In genomic region chr10:129605986-129606518, GRCh38 we compare ENCODE assay signal across 10 cellular contexts.
DNase-seq lines count a peak whose midpoint lies in the region; ATAC-seq and TF ChIP-seq lines count a peak whose summit lies in the region.
"Had no signal": no experiment of that assay in that cellular context is flagged by ENCODE, and none has a peak within 500 bp of the region (broad histone marks: within the 10 kb centered on the region; RNA-seq: fewer than 3 reads in every experiment).

No MANE protein-coding gene starts in this region.

- H4K20me1 ChIP-seq in osteoblast (ENCODE audit: insufficient read depth, low read length), result no peaks in the 10 kb centered on the region

- H3K27me3 Mint-ChIP-seq in T-helper 17 cell, result no peaks in the 10 kb centered on the region

- no peaks in the 10 kb centered on the region for H3K27me3 ChIP-seq in osteoblast (ENCODE audit: insufficient read depth, low read length)

- H3K4me1 Mint-ChIP-seq in T-helper 17 cell, result peaks cover 3% of the 10 kb centered on the region

- no peak overlapping the region for H3K4me3 Mint-ChIP-seq in T-helper 17 cell

- H3K36me3 ChIP-seq in osteoblast (ENCODE audit: insufficient read depth, low read length), result no peaks in the 10 kb centered on the region
- H3K36me3 ChIP-seq: prostate gland had no signal

- TF ChIP-seq CTCF in osteoblast (IDR thresholded peaks at IDR 0.05; ENCODE audit: extremely low read depth, low read depth, low read length), result no peak

- H3K4me1 ChIP-seq in osteoblast (ENCODE audit: insufficient read depth, low read length), result no peaks in the 10 kb centered on the region
- H3K4me1 ChIP-seq: prostate gland had no signal

- DNase-seq in T-helper 17 cell (no peak), osteoblast (ENCODE audit: insufficient read length, low spot score, missing footprints) (no peak), activated T-cell treated with anti-CD3 and anti-CD28 coated beads for 4 hours (no peak), NCI-H446 treated with DMSO at 0.1 percent for 48 hours (lab: John Stamatoyannopoulos, UW) (no peak), inferior parietal cortex (ENCODE audit: extremely low spot score) (no peak)
- DNase-seq in stimulated activated CD4-positive, alpha-beta T cell treated with anti-CD3 and anti-CD28 coated beads, Interleukin-1b, Interleukin-23, amount 100 ng/mL, for 48 hours, result no peak

- H3K4me3 ChIP-seq in osteoblast (ENCODE audit: insufficient read depth, low read length), result peak overlapping the region; percentile 15
- H3K4me3 ChIP-seq: prostate gland had no signal

- H3K27ac ChIP-seq in osteoblast (ENCODE audit: low read depth, low read length), result no peak overlapping the region
- H3K27ac ChIP-seq: epithelial cell of prostate, prostate gland had no signal

- peak overlapping the region; percentile 0 for H2AFZ ChIP-seq in osteoblast (ENCODE audit: low read length)

- H3K27ac Mint-ChIP-seq in T-helper 17 cell, result peak overlapping the region; percentile 16

- peaks cover 6% of the 10 kb centered on the region for H3K36me3 Mint-ChIP-seq in T-helper 17 cell (ENCODE audit: low read depth)

- peak; percentile 69 for ATAC-seq in GM18873 (IDR thresholded peaks at IDR 0.05; ENCODE audit: low FRiP score, unreplicated experiment)
- peak; percentile 35 for ATAC-seq in HG03108 (IDR thresholded peaks at IDR 0.05; ENCODE audit: unreplicated experiment)
- ATAC-seq in T-helper 17 cell, result no peak

- no peaks in the 10 kb centered on the region for H3K79me2 ChIP-seq in osteoblast (ENCODE audit: insufficient read depth, low read length)

- H3K9me3 ChIP-seq in T-helper 17 cell (ENCODE audit: control insufficient read depth, low read length, poor library complexity, severe bottlenecking), result peaks cover under 1% of the 10 kb centered on the region
- H3K9me3 ChIP-seq in osteoblast (ENCODE audit: low read depth, low read length), result no peaks in the 10 kb centered on the region
- H3K9me3 ChIP-seq: prostate gland had no signal

- H3K4me2 ChIP-seq in osteoblast (ENCODE audit: insufficient read depth, low read length), result peak overlapping the region; percentile 45
